11 cellular contexts compared by ENCODE assay signal in the genomic region with DNA sequence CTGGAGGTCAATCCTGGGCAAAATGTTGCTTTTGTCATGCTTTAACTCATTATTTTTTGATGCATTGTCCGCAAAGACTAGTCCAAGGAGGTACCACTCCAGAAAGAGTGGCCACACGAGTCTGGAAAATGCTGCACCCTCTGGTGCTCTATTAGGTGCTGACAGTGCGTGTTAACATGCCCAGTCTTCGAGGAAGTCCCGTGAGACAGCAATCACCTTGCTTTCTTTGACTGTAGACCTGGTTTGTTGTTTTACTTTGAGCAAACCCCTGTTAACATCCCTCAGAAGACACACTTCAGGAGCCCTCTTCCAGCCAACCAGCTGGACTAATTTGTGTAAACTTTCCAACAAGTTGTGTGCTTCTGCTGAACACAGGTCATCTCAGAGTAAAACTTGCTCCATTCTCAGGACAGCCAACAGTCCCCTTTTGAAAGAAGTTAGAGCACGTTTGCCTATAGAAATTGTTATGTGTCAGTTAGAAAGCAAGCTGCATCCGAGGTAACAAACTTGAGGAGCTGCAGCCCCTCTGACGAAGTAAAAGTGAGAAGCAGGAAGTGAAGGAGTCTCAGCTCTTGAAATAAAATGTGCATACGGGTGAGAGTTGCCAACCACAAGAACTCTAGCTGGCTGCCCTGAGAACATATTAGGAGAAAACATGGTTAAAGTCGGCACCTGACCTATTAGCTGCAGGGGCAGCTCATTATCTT.
DNase-seq lines count a peak whose midpoint lies in the region; ATAC-seq and TF ChIP-seq lines count a peak whose summit lies in the region.
"Had no signal": no experiment of that assay in that cellular context is flagged by ENCODE, and none has a peak within 500 bp of the region (broad histone marks: within the 10 kb centered on the region; RNA-seq: fewer than 3 reads in every experiment).

No MANE protein-coding gene starts in this region.

- H3K36me3 ChIP-seq in right atrium auricular region (no peaks in the 10 kb centered on the region), body of pancreas (replicated peaks in 1 of 2; ENCODE audit: insufficient read depth in 1 of 2, low read depth in 2 of 2) (no peaks in the 10 kb centered on the region)

- H3K4me1 Mint-ChIP-seq in activated naive CD8-positive, alpha-beta T cell treated with anti-CD3 and anti-CD28 coated beads, Interleukin-2, amount 50 U/mL, for 24 hours = peaks cover 57% of the 10 kb centered on the region

- H3K9me3 ChIP-seq in right atrium auricular region (no peaks in the 10 kb centered on the region), body of pancreas (no peaks in the 10 kb centered on the region)

- no peak for DNase-seq in Right ventricle myocardium inferior (ENCODE audit: missing footprints)
- no peak for DNase-seq in right atrium auricular region (ENCODE audit: low spot score)
- peak; percentile 30 to 77 for DNase-seq in NOMO-1 (lab: John Stamatoyannopoulos, UW; ENCODE audit: unreplicated experiment in 2 of 2)
- peak; percentile 21 for DNase-seq in activated naive CD8-positive, alpha-beta T cell treated with anti-CD3 and anti-CD28 coated beads, Interleukin-2, amount 50 U/mL, for 24 hours
- no peak for DNase-seq in stimulated activated naive CD8-positive, alpha-beta T cell treated with anti-CD3 and anti-CD28 coated beads, Interleukin-15, Interleukin-2, amounts not matched to agents 100 U/mL and 50 U/mL, for 24 hours
- DNase-seq in body of pancreas = no peak
- no peak for DNase-seq in UCSD-AML1 (lab: John Stamatoyannopoulos, UW; ENCODE audit: unreplicated experiment)
- DNase-seq: C1 segment of cervical spinal cord, posterior cingulate gyrus had no signal

- H3K27me3 ChIP-seq in right atrium auricular region (no peaks in the 10 kb centered on the region), body of pancreas (no peaks in the 10 kb centered on the region)

- no peaks in the 10 kb centered on the region for H3K27me3 Mint-ChIP-seq in activated naive CD8-positive, alpha-beta T cell treated with anti-CD3 and anti-CD28 coated beads, Interleukin-2, amount 50 U/mL, for 24 hours

- intact Hi-C loops in Right ventricle myocardium inferior (cut with DNase I) (no loop called here), body of pancreas (cut with DNase I) (no loop called here)

- TF ChIP-seq POLR2A in body of pancreas (IDR thresholded peaks at IDR 0.05) = no peak

- H3K4me3 ChIP-seq in right atrium auricular region (no peak overlapping the region), body of pancreas (no peak overlapping the region)
- H3K4me3 ChIP-seq: GM12878 had no signal

- peak overlapping the region; percentile 53 for H3K4me3 Mint-ChIP-seq in activated naive CD8-positive, alpha-beta T cell treated with anti-CD3 and anti-CD28 coated beads, Interleukin-2, amount 50 U/mL, for 24 hours

- peaks cover 2% of the 10 kb centered on the region for H3K36me3 Mint-ChIP-seq in activated naive CD8-positive, alpha-beta T cell treated with anti-CD3 and anti-CD28 coated beads, Interleukin-2, amount 50 U/mL, for 24 hours (ENCODE audit: low read depth)

- TF ChIP-seq CTCF in right atrium auricular region (IDR thresholded peaks at IDR 0.05) = no peak
- no peak for TF ChIP-seq CTCF in body of pancreas (IDR thresholded peaks at IDR 0.05)

- WGBS in body of pancreas, 2 donors = 75 to 90% methylated on average over 10 of the region's 10 CpGs

- no peaks in the 10 kb centered on the region for H3K9me3 Mint-ChIP-seq in activated naive CD8-positive, alpha-beta T cell treated with anti-CD3 and anti-CD28 coated beads, Interleukin-2, amount 50 U/mL, for 24 hours

- H3K27ac Mint-ChIP-seq in activated naive CD8-positive, alpha-beta T cell treated with anti-CD3 and anti-CD28 coated beads, Interleukin-2, amount 50 U/mL, for 24 hours = peak overlapping the region; percentile 75

- ATAC-seq in Right ventricle myocardium inferior (peak; percentile 20), body of pancreas (no peak), HG03457 (IDR thresholded peaks at IDR 0.05; ENCODE audit: unreplicated experiment) (no peak)
- peak; percentile 59 for ATAC-seq in activated naive CD8-positive, alpha-beta T cell treated with anti-CD3 and anti-CD28 coated beads, Interleukin-2, amount 50 U/mL, for 24 hours
- ATAC-seq in stimulated activated naive CD8-positive, alpha-beta T cell treated with anti-CD3 and anti-CD28 coated beads, Interleukin-15, Interleukin-2, amounts not matched to agents 100 U/mL and 50 U/mL, for 24 hours = peak; percentile 51
- ATAC-seq: GM12878 had no signal

- H3K27ac ChIP-seq in right atrium auricular region (no peak overlapping the region), body of pancreas (no peak overlapping the region)

- H3K4me1 ChIP-seq in right atrium auricular region (peaks cover 0 to 26% of the 10 kb centered on the region in 2 donors), body of pancreas (peaks cover 9% of the 10 kb centered on the region)

Comparison
In these comparisons a context has a peak if more than half of its experiments do, and no peak if none do; other contexts are left out.
1. ATAC-seq: peak in Right ventricle myocardium inferior (single experiment), activated naive CD8-positive, alpha-beta T cell treated with anti-CD3 and anti-CD28 coated beads, Interleukin-2, amount 50 U/mL, for 24 hours (single experiment) and stimulated activated naive CD8-positive, alpha-beta T cell treated with anti-CD3 and anti-CD28 coated beads, Interleukin-15, Interleukin-2, amounts not matched to agents 100 U/mL and 50 U/mL, for 24 hours (single experiment); none in body of pancreas (single experiment) and HG03457 (single experiment).
2. DNase-seq: peak in NOMO-1 (2 of 2) and activated naive CD8-positive, alpha-beta T cell treated with anti-CD3 and anti-CD28 coated beads, Interleukin-2, amount 50 U/mL, for 24 hours (single experiment); none in Right ventricle myocardium inferior (single experiment), right atrium auricular region (single experiment), stimulated activated naive CD8-positive, alpha-beta T cell treated with anti-CD3 and anti-CD28 coated beads, Interleukin-15, Interleukin-2, amounts not matched to agents 100 U/mL and 50 U/mL, for 24 hours (single experiment), body of pancreas (0 of 4) and UCSD-AML1 (single experiment).